ENCODE assay signal across 20 cellular contexts in genomic region chr1:68221001-68221970, GRCh38. TPM values are rescaled to one million over a fixed set of nuclear protein-coding genes. Genes with fewer than 3 reads are reported as not detected.
DNase-seq lines count a peak whose midpoint lies in the region; ATAC-seq and TF ChIP-seq lines count a peak whose summit lies in the region.
"Had no signal": no experiment of that assay in that cellular context is flagged by ENCODE, and none has a peak within 500 bp of the region (broad histone marks: within the 10 kb centered on the region; RNA-seq: fewer than 3 reads in every experiment).

No MANE protein-coding gene starts in this region.

- H3K27ac ChIP-seq in SK-N-SH (ENCODE audit: low read depth in 2 of 2, low read length in 1 of 2), result peak overlapping the region in 1 of 2 experiments; percentile 31; a peak in 1 of 4 replicates
- no peak overlapping the region for H3K27ac ChIP-seq in fibroblast of lung (ENCODE audit: insufficient read depth, low read length)
- no peak overlapping the region for H3K27ac ChIP-seq in Karpas-422 (ENCODE audit: low read length)
- H3K27ac ChIP-seq: A549, C4-2B, thyroid gland had no signal

- WGBS in SK-N-SH (ENCODE audit: low lambda C conversion rate), result 81% methylated on average over 3 of the region's 3 CpGs

- BruUV-seq in Caco-2 (replicated peaks; lab: Mats Ljungman, UMichigan), result no TSS peak

- intact Hi-C loops in Caco-2 (cut with micrococcal nuclease; ENCODE audit: unreplicated experiment), result no loop called here

- peaks cover 13% of the 10 kb centered on the region for H3K36me3 Mint-ChIP-seq in Caco-2 (ENCODE audit: insufficient read depth, unreplicated experiment)
- peaks cover 6% of the 10 kb centered on the region for H3K36me3 Mint-ChIP-seq in osteocyte (ENCODE audit: unreplicated experiment)
- H3K36me3 Mint-ChIP-seq: naive thymus-derived CD4-positive, alpha-beta T cell had no signal

- H3K79me2 ChIP-seq in SK-N-SH (ENCODE audit: insufficient read depth) (peaks cover 51% of the 10 kb centered on the region), fibroblast of lung (ENCODE audit: control insufficient read depth, insufficient read depth, low read length) (peaks cover 85% of the 10 kb centered on the region), Karpas-422 (ENCODE audit: low read length) (no peaks in the 10 kb centered on the region)

- CTCF ChIA-PET in Caco-2 (lab: Charles Lee), result interaction anchor here (1.4 kb wide), 1 partner anchor 11 kb away, joined by 4 read pairs; the partner anchor contains the start of gene WLS
- CTCF ChIA-PET in SK-N-SH (lab: Yijun Ruan, JAX), result interaction anchor here (0.8 to 2.6 kb wide), 4 partner anchors 10 to 104 kb away, joined by 3 to 8 read pairs (median 4); partner anchors contain the start of gene WLS

- H3K4me2 ChIP-seq in SK-N-SH (peak overlapping the region; percentile 24; the same call in 1 of the 2 replicates), fibroblast of lung (ENCODE audit: extremely low read depth, insufficient read depth, low read length) (peak overlapping the region; percentile 59), Karpas-422 (ENCODE audit: low read depth, low read length, poor library complexity, severe bottlenecking) (no peak overlapping the region)
- H3K4me2 ChIP-seq: A549 had no signal

- H3K9me2 ChIP-seq in SK-N-SH (no peaks in the 10 kb centered on the region), Karpas-422 (replicated peaks; ENCODE audit: insufficient read depth, low read length) (no peaks in the 10 kb centered on the region)

- H3K27ac Mint-ChIP-seq in Caco-2 (ENCODE audit: unreplicated experiment) (no peak overlapping the region), osteocyte (ENCODE audit: unreplicated experiment) (peak overlapping the region; percentile 90)
- H3K27ac Mint-ChIP-seq: endodermal cell; IgD-negative memory B cell; naive thymus-derived CD4-positive, alpha-beta T cell had no signal

- ATAC-seq in GM19324 (IDR thresholded peaks at IDR 0.05; ENCODE audit: low FRiP score, unreplicated experiment) (no peak), HG03095 (IDR thresholded peaks at IDR 0.05; ENCODE audit: unreplicated experiment) (no peak)
- ATAC-seq: A549; left ventricle myocardium superior; naive thymus-derived CD4-positive, alpha-beta T cell had no signal

- peak overlapping the region; percentile 29 for H3K4me3 Mint-ChIP-seq in Caco-2 (ENCODE audit: unreplicated experiment)
- peak overlapping the region; percentile 42 for H3K4me3 Mint-ChIP-seq in osteocyte (ENCODE audit: unreplicated experiment)
- H3K4me3 Mint-ChIP-seq: endodermal cell; IgD-negative memory B cell; naive thymus-derived CD4-positive, alpha-beta T cell had no signal

- POLR2A ChIA-PET in Caco-2 (lab: Charles Lee) (no interaction called here), SK-N-SH (lab: Yijun Ruan, JAX) (no interaction called here)

- TF ChIP-seq CTCF in Caco-2 (IDR thresholded peaks at IDR 0.05; ENCODE audit: insufficient read depth in 1 of 2, low read depth in 1 of 2, low read length in 1 of 2, severe bottlenecking in 1 of 2, unreplicated experiment in 1 of 2), result no peak
- no peak for TF ChIP-seq CTCF in SK-N-SH (IDR thresholded peaks at IDR 0.05)
- no peak for TF ChIP-seq CTCF in fibroblast of lung (conservative IDR thresholded peaks at IDR 0.05 in 1 of 2, IDR thresholded peaks at IDR 0.05 in 1 of 2; ENCODE audit: low read depth in 1 of 2, low read length in 2 of 2)
- TF ChIP-seq CTCF in osteocyte (IDR thresholded peaks at IDR 0.05), result no peak

- no peak for TF ChIP-seq RAD21 in SK-N-SH (IDR thresholded peaks at IDR 0.05; ENCODE audit: low read length)

- TF ChIP-seq EP300 in SK-N-SH (IDR thresholded peaks at IDR 0.05; ENCODE audit: borderline replicate concordance in 1 of 2, low read depth in 1 of 2, low read length in 1 of 2), result no peak

- H3K9me3 ChIP-seq in Caco-2, result no peaks in the 10 kb centered on the region
- no peaks in the 10 kb centered on the region for H3K9me3 ChIP-seq in SK-N-SH
- H3K9me3 ChIP-seq in fibroblast of lung (ENCODE audit: control insufficient read depth, insufficient read depth, low read depth, low read length), result no peaks in the 10 kb centered on the region
- no peaks in the 10 kb centered on the region for H3K9me3 ChIP-seq in Karpas-422 (ENCODE audit: low read length)
- H3K9me3 ChIP-seq: A549, thyroid gland had no signal

- H3F3A ChIP-seq in SK-N-SH (replicated peaks; ENCODE audit: insufficient read depth), result peaks cover 12% of the 10 kb centered on the region

- H4K20me1 ChIP-seq in SK-N-SH (ENCODE audit: insufficient read depth) (peaks cover 22% of the 10 kb centered on the region; the same call in 1 of the 2 replicates), fibroblast of lung (ENCODE audit: control insufficient read depth, extremely low read depth, insufficient read depth, low read length) (peaks cover 3% of the 10 kb centered on the region), Karpas-422 (ENCODE audit: insufficient read depth, low read depth, low read length) (no peaks in the 10 kb centered on the region)

- H3K27me3 ChIP-seq in Caco-2 (replicated peaks; ENCODE audit: control insufficient read depth, insufficient read depth, low read length) (no peaks in the 10 kb centered on the region), SK-N-SH (ENCODE audit: insufficient read depth) (no peaks in the 10 kb centered on the region), fibroblast of lung (ENCODE audit: control insufficient read depth, insufficient read depth, low read length) (no peaks in the 10 kb centered on the region), Karpas-422 (ENCODE audit: low read length) (no peaks in the 10 kb centered on the region)
- H3K27me3 ChIP-seq: thyroid gland had no signal

- H3K9ac ChIP-seq in SK-N-SH, result no peak overlapping the region
- no peak overlapping the region for H3K9ac ChIP-seq in fibroblast of lung (ENCODE audit: insufficient read depth, low read length)
- no peak overlapping the region for H3K9ac ChIP-seq in Karpas-422 (ENCODE audit: low read length)

- H3K27me3 Mint-ChIP-seq in Caco-2 (ENCODE audit: insufficient read depth, unreplicated experiment) (no peaks in the 10 kb centered on the region), osteocyte (ENCODE audit: unreplicated experiment) (no peaks in the 10 kb centered on the region)

- DNase-seq in Caco-2 (no peak), SK-N-SH (no peak), fibroblast of lung (ENCODE audit: low read depth in 2 of 2) (no peak), osteocyte (ENCODE audit: extremely low spot score, unreplicated experiment) (no peak), Karpas-422 (no peak)
- no peak for DNase-seq in NK-92 treated with Interleukin-12 subunit alpha and Interleukin-12 subunit beta, amount 100 ng/mL, for 24 hours (lab: John Stamatoyannopoulos, UW)
- DNase-seq: DMS153; endodermal cell; left ventricle myocardium superior; naive thymus-derived CD4-positive, alpha-beta T cell; NCI-H187 treated with DMSO at 0.1 percent for 48 hours; NCI-H446 treated with DMSO at 0.1 percent for 48 hours; stimulated activated CD4-positive, alpha-beta T cell treated with anti-CD3 and anti-CD28 coated beads, Interleukin-12 subunit alpha, Interleukin-12 subunit beta, amount 100 ng/mL, for 4 hours; T-helper 1 cell; thyroid gland had no signal

- H3K9me3 Mint-ChIP-seq in Caco-2 (ENCODE audit: unreplicated experiment) (no peaks in the 10 kb centered on the region), osteocyte (ENCODE audit: unreplicated experiment) (no peaks in the 10 kb centered on the region)
- H3K9me3 Mint-ChIP-seq: endodermal cell had no signal

- no peaks in the 10 kb centered on the region for H3K36me3 ChIP-seq in Caco-2 (ENCODE audit: control insufficient read depth, insufficient read depth, low read length)
- peaks cover 0 to 2% of the 10 kb centered on the region in 2 experiments for H3K36me3 ChIP-seq in SK-N-SH (replicated peaks in 1 of 2; ENCODE audit: control insufficient read depth in 1 of 2, insufficient read depth in 2 of 2, low read length in 1 of 2)
- H3K36me3 ChIP-seq in fibroblast of lung (ENCODE audit: control insufficient read depth, insufficient read depth, low read length), result no peaks in the 10 kb centered on the region
- no peaks in the 10 kb centered on the region for H3K36me3 ChIP-seq in Karpas-422 (ENCODE audit: insufficient read depth, low read length)
- H3K36me3 ChIP-seq: thyroid gland had no signal

- H3K4me3 ChIP-seq in Caco-2 (ENCODE audit: low read depth, low read length), result no peak overlapping the region
- no peak overlapping the region for H3K4me3 ChIP-seq in SK-N-SH (ENCODE audit: low read depth in 2 of 2, low read length in 1 of 2)
- no peak overlapping the region for H3K4me3 ChIP-seq in fibroblast of lung (replicated peaks in 1 of 4; ENCODE audit: control extremely low read depth in 1 of 4, insufficient read depth in 1 of 4, low read depth in 3 of 4, low read length in 4 of 4)
- H3K4me3 ChIP-seq in Karpas-422 (ENCODE audit: low read length), result no peak overlapping the region
- H3K4me3 ChIP-seq: A549, thyroid gland had no signal

- H3K4me1 Mint-ChIP-seq in Caco-2 (ENCODE audit: low read depth, unreplicated experiment), result peaks cover 20% of the 10 kb centered on the region
- H3K4me1 Mint-ChIP-seq in osteocyte (ENCODE audit: unreplicated experiment), result peaks cover 59% of the 10 kb centered on the region
- H3K4me1 Mint-ChIP-seq: naive thymus-derived CD4-positive, alpha-beta T cell had no signal

- no peak overlapping the region for H2AFZ ChIP-seq in SK-N-SH (ENCODE audit: low read depth)
- no peak overlapping the region for H2AFZ ChIP-seq in fibroblast of lung (ENCODE audit: low read length)
- no peak overlapping the region for H2AFZ ChIP-seq in Karpas-422 (ENCODE audit: low read length)

- H3K4me1 ChIP-seq in Caco-2 (peaks cover 46% of the 10 kb centered on the region), SK-N-SH (ENCODE audit: control insufficient read depth in 1 of 2, insufficient read depth in 2 of 2, low read depth in 1 of 2, low read length in 1 of 2) (peaks cover 2 to 30% of the 10 kb centered on the region in 2 experiments; a peak in 3 of 4 replicates), fibroblast of lung (ENCODE audit: control insufficient read depth, extremely low read depth, insufficient read depth, low read length) (peaks cover 13% of the 10 kb centered on the region), Karpas-422 (ENCODE audit: low read length) (no peaks in the 10 kb centered on the region)
- H3K4me1 ChIP-seq: A549, thyroid gland had no signal

TF ChIP-seq in SK-N-SH, 30 proteins besides CTCF, POLR2A, EP300 and RAD21 (continues in another document):
- TF ChIP-seq TCF12 (IDR thresholded peaks at IDR 0.05) (no peak), SIN3A (IDR thresholded peaks at IDR 0.05; ENCODE audit: borderline replicate concordance, low read depth, low read length) (no peak)

RNA-seq across cellular contexts. Expression of gene WLS, which starts 11.0 kb away (rescaled TPM):
- 70.6 and 72.3 TPM in 2 replicates for total RNA-seq in Caco-2 (2022)
- polyA plus RNA-seq in SK-N-SH (2012; rRNA removed), result 69.0 and 73.7 TPM in 2 replicates
- polyA plus RNA-seq in SK-N-SH (2012; cell fraction: cytosol; rRNA removed), result 64.1 and 77.6 TPM in 2 replicates
- 59.8 and 94.2 TPM in 2 replicates for polyA plus RNA-seq in SK-N-SH (2012; cell fraction: nucleus; rRNA removed)
- total RNA-seq in fibroblast of lung, result 85.5 and 156 TPM in 2 replicates
- 269 and 290 TPM in 2 replicates for polyA plus RNA-seq in fibroblast of lung
- 185 and 242 TPM in 2 replicates for polyA plus RNA-seq in fibroblast of lung (2012)
- polyA minus RNA-seq in fibroblast of lung (ENCODE audit: low replicate concordance), result 256 and 350 TPM in 2 replicates
- 334 and 341 TPM in 2 replicates for total RNA-seq in osteocyte
- not detected in 2 replicates for total RNA-seq in Karpas-422 (2014; rRNA removed; shearing (Covaris generic); ENCODE audit: low replicate concordance)
- polyA plus RNA-seq: IgD-negative memory B cell; naive thymus-derived CD4-positive, alpha-beta T cell had no signal

Comparison
In these comparisons a context has a peak if more than half of its experiments do, and no peak if none do; other contexts are left out.
1. RNA of gene WLS, which starts 11.0 kb away (total RNA-seq): 334 to 341 TPM in osteocyte, 85.5 to 156 TPM in fibroblast of lung and 70.6 to 72.3 TPM in Caco-2; not detected in Karpas-422; every median in the first group is over 10 times any median in the second.